In genomic region chr3:44712455-44713075, GRCh38 we compare ENCODE assay signal across 8 cellular contexts. TPM values are rescaled to one million over a fixed set of nuclear protein-coding genes. Genes with fewer than 3 reads are reported as not detected.
DNase-seq lines count a peak whose midpoint lies in the region; ATAC-seq lines count a peak whose summit lies in the region.

Gene ZNF502, plus strand, starts transcription at chr3:44712660. Its CDS starts 7,602 bp downstream, at chr3:44720262.

- CTCF ChIA-PET in activated CD4-positive, alpha-beta memory T cell treated with anti-CD3 and anti-CD28 coated beads for 36 hours (lab: Charles Lee), result interaction anchor here (0.8 to 1.0 kb wide), 2 partner anchors 17 to 389 kb away, joined by 3 to 5 read pairs; partner anchors contain the start of gene ZNF501

- POLR2A ChIA-PET in activated CD4-positive, alpha-beta memory T cell treated with anti-CD3 and anti-CD28 coated beads for 36 hours (lab: Charles Lee), result no interaction called here

- H3K4me1 Mint-ChIP-seq in activated CD4-positive, alpha-beta memory T cell treated with anti-CD3 and anti-CD28 coated beads for 36 hours (ENCODE audit: low read depth), result peaks cover 3% of the 10 kb centered on the region

- DNase-seq in DMS53 (lab: John Stamatoyannopoulos, UW) (peak; percentile 87), NCI-H2029 treated with DMSO at 0.1 percent for 48 hours (lab: John Stamatoyannopoulos, UW) (peak; percentile 89), dermis microvascular lymphatic vessel endothelial cell (ENCODE audit: low read depth in 2 of 2) (peak; percentile 78 to 87), left kidney (ENCODE audit: low read depth, low spot score) (peak; percentile 98)
- DNase-seq in activated CD4-positive, alpha-beta memory T cell treated with anti-CD3 and anti-CD28 coated beads for 36 hours, result peak; percentile 73
- DNase-seq in stimulated activated CD4-positive, alpha-beta T cell treated with anti-CD3 and anti-CD28 coated beads, Interleukin-2, amount 100 ng/mL, for 4 hours (ENCODE audit: low read depth), result peak; percentile 53

- ATAC-seq in GM21825 (IDR thresholded peaks at IDR 0.05; ENCODE audit: unreplicated experiment) (no peak), GM18858 (IDR thresholded peaks at IDR 0.05; ENCODE audit: unreplicated experiment) (no peak)

- H3K36me3 Mint-ChIP-seq in activated CD4-positive, alpha-beta memory T cell treated with anti-CD3 and anti-CD28 coated beads for 36 hours, result peaks cover 37% of the 10 kb centered on the region

- peak within 1 kb of the TSS; percentile 80 for H3K4me3 Mint-ChIP-seq in activated CD4-positive, alpha-beta memory T cell treated with anti-CD3 and anti-CD28 coated beads for 36 hours

- no peak within 1 kb of the TSS for H3K27ac Mint-ChIP-seq in activated CD4-positive, alpha-beta memory T cell treated with anti-CD3 and anti-CD28 coated beads for 36 hours

- peaks cover 56% of the 10 kb centered on the region for H3K9me3 Mint-ChIP-seq in activated CD4-positive, alpha-beta memory T cell treated with anti-CD3 and anti-CD28 coated beads for 36 hours

- intact Hi-C loops in activated CD4-positive, alpha-beta memory T cell treated with anti-CD3 and anti-CD28 coated beads for 36 hours (cut with micrococcal nuclease), result loop anchor here (1.0 kb wide), 1 partner anchor 17 kb away; the partner anchor contains the start of gene ZNF501

- peaks cover 12% of the 10 kb centered on the region for H3K27me3 Mint-ChIP-seq in activated CD4-positive, alpha-beta memory T cell treated with anti-CD3 and anti-CD28 coated beads for 36 hours

RNA-seq across cellular contexts. Expression of gene ZNF502, which starts in this region (rescaled TPM):
- under 1 TPM; 0.69 to 0.77 TPM for total RNA-seq in activated CD4-positive, alpha-beta memory T cell treated with anti-CD3 and anti-CD28 coated beads for 36 hours
- 1.9 and 2.5 TPM in 2 replicates for total RNA-seq in dermis microvascular lymphatic vessel endothelial cell

Comparison
In these comparisons a context has a peak if more than half of its experiments do, and no peak if none do; other contexts are left out.
1. Peak in DNase-seq in activated CD4-positive, alpha-beta memory T cell treated with anti-CD3 and anti-CD28 coated beads for 36 hours; RNA of the gene not detected or under 1 TPM.